ENCODE assay signal across 30 cellular contexts in the genomic region with DNA sequence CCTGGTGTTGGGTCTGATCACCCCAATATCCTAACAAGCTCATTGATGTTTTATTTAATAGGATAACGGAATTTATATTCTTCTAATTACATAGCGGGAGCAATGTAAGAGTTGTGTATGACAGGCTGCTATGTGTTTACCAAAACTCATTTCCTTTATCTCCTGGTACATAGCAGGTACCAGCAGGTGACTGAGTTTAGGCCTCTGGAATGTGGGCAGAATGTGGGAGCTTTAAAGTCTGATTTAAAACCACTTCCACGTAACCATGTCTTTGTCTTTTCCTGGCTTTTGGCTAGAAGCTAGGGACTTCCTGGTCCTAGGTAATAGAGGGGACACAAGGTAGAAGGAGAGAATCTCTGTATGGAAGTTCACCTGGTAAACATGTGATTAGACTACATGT.
"Had no signal": no experiment of that assay in that cellular context is flagged by ENCODE, and none has a peak within 500 bp of the region (broad histone marks: within the 10 kb centered on the region; RNA-seq: fewer than 3 reads in every experiment).

No MANE protein-coding gene starts in this region.

- H3K27ac ChIP-seq: KMS-11 had no signal

- DNase-seq: Kasumi-1, MG63, MM.1S, MV-4-11, NCI-H1048, NCI-H1092, NCI-H1092 treated with DMSO at 0.1 percent for 48 hours, NCI-H1105, NCI-H1417, NCI-H1417 treated with DMSO at 0.1 percent for 48 hours, NCI-H1436, NCI-H1436 treated with DMSO at 0.1 percent for 48 hours, NCI-H146, NCI-H1694, NCI-H1694 treated with DMSO at 0.1 percent for 48 hours, NCI-H187, NCI-H187 treated with DMSO at 0.1 percent for 48 hours, NCI-H1930, NCI-H2029, NCI-H2029 treated with DMSO at 0.1 percent for 48 hours, NCI-H2081, NCI-H2081 treated with DMSO at 0.1 percent for 48 hours, NCI-H2107, NCI-H2227 treated with DMSO at 0.1 percent for 48 hours, NCI-H226, NCI-H345, NCI-H446, NCI-H446 treated with DMSO at 0.1 percent for 48 hours, NCI-H510A had no signal

- H3K36me3 ChIP-seq: MG63 had no signal

- H3K4me2 ChIP-seq: KMS-11 had no signal

- H3K4me3 ChIP-seq: MG63 had no signal

- H3K9me3 ChIP-seq: MG63 had no signal

- H3K27me3 ChIP-seq: MG63 had no signal

- H3K9ac ChIP-seq: KMS-11 had no signal
